Comparison of ENCODE assay signal across 8 cellular contexts in genomic region chr18:43587538-43588153, GRCh38.
DNase-seq lines count a peak whose midpoint lies in the region; ATAC-seq, FAIRE-seq and TF ChIP-seq lines count a peak whose summit lies in the region.

No MANE protein-coding gene starts in this region.

- H3K27ac ChIP-seq in cardiac muscle cell (no peak overlapping the region), smooth muscle cell (ENCODE audit: low read depth) (no peak overlapping the region)

- ATAC-seq in GM21717 (IDR thresholded peaks at IDR 0.05; ENCODE audit: unreplicated experiment) = peak; percentile 62

- H3K4me2 ChIP-seq in smooth muscle cell = no peak overlapping the region

- peak; percentile 76 for TF ChIP-seq CTCF in cardiac muscle cell (IDR thresholded peaks at IDR 0.05; ENCODE audit: low read depth, low read length)
- TF ChIP-seq CTCF in smooth muscle cell (IDR thresholded peaks at IDR 0.05; ENCODE audit: borderline replicate concordance, insufficient read depth, poor library complexity, severe bottlenecking) = peak; percentile 80

- 0% methylated on average over 1 of the region's 1 CpG for WGBS in smooth muscle cell (ENCODE audit: low lambda C conversion rate)

- no peaks in the 10 kb centered on the region for H3K36me3 ChIP-seq in cardiac muscle cell
- no peaks in the 10 kb centered on the region for H3K36me3 ChIP-seq in smooth muscle cell (ENCODE audit: low read depth)

- H3K79me2 ChIP-seq in smooth muscle cell (ENCODE audit: low read depth) = no peaks in the 10 kb centered on the region

- peak; percentile 78 for DNase-seq in G401 (ENCODE audit: low spot score)
- peak; percentile 5 for DNase-seq in MV-4-11 (lab: John Stamatoyannopoulos, UW)
- DNase-seq in cardiac muscle cell (ENCODE audit: low read depth in 1 of 2, low spot score in 1 of 2) = peak; percentile 58 to 63
- no peak for DNase-seq in smooth muscle cell (lab: John Stamatoyannopoulos, UW; ENCODE audit: unreplicated experiment)
- DNase-seq in GM19239 (ENCODE audit: insufficient read length, low spot score) = no peak
- DNase-seq in activated naive CD4-positive, alpha-beta T cell (lab: John Stamatoyannopoulos, UW) = no peak

- H3K9ac ChIP-seq in smooth muscle cell (ENCODE audit: low read depth) = no peak overlapping the region

- peak; percentile 47 for FAIRE-seq in TTC549 (lab: Jason Lieb, UNC)
- FAIRE-seq in GM19239 (lab: Jason Lieb, UNC) = no peak

- no peaks in the 10 kb centered on the region for H4K20me1 ChIP-seq in smooth muscle cell (ENCODE audit: low read depth)

- H2AFZ ChIP-seq in smooth muscle cell (ENCODE audit: low read depth) = peak overlapping the region; percentile 39

- H3K4me1 ChIP-seq in cardiac muscle cell (ENCODE audit: low read depth) = no peaks in the 10 kb centered on the region
- no peaks in the 10 kb centered on the region for H3K4me1 ChIP-seq in smooth muscle cell (ENCODE audit: low read depth)

- in situ Hi-C loops in G401 (cut with HindIII; ENCODE audit: low sequenced_read_pairs) = no loop called here

- H3F3A ChIP-seq in smooth muscle cell (ENCODE audit: low read depth) = no peaks in the 10 kb centered on the region

- H3K9me3 ChIP-seq in cardiac muscle cell (ENCODE audit: low read depth) (no peaks in the 10 kb centered on the region), smooth muscle cell (replicated peaks; ENCODE audit: low read depth) (no peaks in the 10 kb centered on the region)

- H3K4me3 ChIP-seq in cardiac muscle cell (no peak overlapping the region), smooth muscle cell (no peak overlapping the region)

- H3K27me3 ChIP-seq in cardiac muscle cell = no peaks in the 10 kb centered on the region
- peaks cover 7% of the 10 kb centered on the region for H3K27me3 ChIP-seq in smooth muscle cell (ENCODE audit: low read depth)

Comparison
In these comparisons a context has a peak if more than half of its experiments do, and no peak if none do; other contexts are left out.
1. DNase-seq: peak in G401 (single experiment), MV-4-11 (single experiment) and cardiac muscle cell (2 of 2); none in smooth muscle cell (single experiment), GM19239 (single experiment) and activated naive CD4-positive, alpha-beta T cell (0 of 4).